Comparison of ENCODE assay signal across 13 cellular contexts in the genomic region with DNA sequence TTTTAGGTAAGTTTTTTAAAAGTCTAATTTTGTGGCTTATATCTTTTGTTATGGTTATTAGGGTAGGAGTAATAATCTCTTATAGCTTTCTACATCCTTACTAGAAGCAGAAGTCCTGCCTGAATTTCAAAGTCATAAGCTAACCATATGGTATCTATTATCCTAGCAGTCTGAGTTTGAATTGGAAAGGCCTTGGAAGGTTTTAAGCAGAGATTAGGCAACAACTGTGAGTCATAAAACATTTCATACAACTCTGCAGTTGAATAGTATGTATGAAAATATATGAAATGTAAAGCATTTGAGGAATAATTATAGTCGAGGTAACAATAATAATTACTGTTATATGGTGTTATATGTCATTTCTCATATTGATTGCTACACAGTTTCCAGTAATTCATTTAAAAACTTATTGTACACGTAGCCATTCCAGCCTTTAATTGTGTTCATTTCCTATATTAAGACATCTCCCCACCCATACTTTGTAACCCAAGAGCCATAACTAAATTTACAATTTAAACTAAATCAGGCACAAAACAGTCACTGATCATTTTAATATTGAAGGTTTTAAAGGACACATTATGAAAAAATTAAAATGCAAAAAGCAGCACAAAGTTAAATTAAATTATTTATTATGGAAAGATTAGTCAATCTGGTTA.
DNase-seq lines count a peak whose midpoint lies in the region; ATAC-seq and TF ChIP-seq lines count a peak whose summit lies in the region.
"Had no signal": no experiment of that assay in that cellular context is flagged by ENCODE, and none has a peak within 500 bp of the region (broad histone marks: within the 10 kb centered on the region; RNA-seq: fewer than 3 reads in every experiment).

No MANE protein-coding gene starts in this region.

- H3K27me3 ChIP-seq in IMR-90 (ENCODE audit: control insufficient read depth, insufficient read depth, low read length), result no peaks in the 10 kb centered on the region
- H3K27me3 ChIP-seq in WERI-Rb-1 (ENCODE audit: insufficient read depth, low read depth, severe bottlenecking), result no peaks in the 10 kb centered on the region

- H2AFZ ChIP-seq in IMR-90 (replicated peaks; ENCODE audit: low read length, poor library complexity), result no peak overlapping the region

- H3K4me3 ChIP-seq in AG09309 (ENCODE audit: control insufficient read depth, low read depth, low read length) (no peak overlapping the region), IMR-90 (ENCODE audit: insufficient read depth, low read depth, low read length) (no peak overlapping the region), astrocyte of the spinal cord (ENCODE audit: low read depth, low read length) (no peak overlapping the region), WERI-Rb-1 (ENCODE audit: low read depth, low read length) (no peak overlapping the region)

- no peak overlapping the region for H3K27ac ChIP-seq in IMR-90 (ENCODE audit: insufficient read depth, low read length)
- H3K27ac ChIP-seq in WERI-Rb-1, result no peak overlapping the region

- no peak overlapping the region for H2BK120ac ChIP-seq in IMR-90 (ENCODE audit: low read depth, low read length)

- H3K79me1 ChIP-seq in IMR-90 (ENCODE audit: low read depth in 1 of 2, low read length in 2 of 2), result no peaks in the 10 kb centered on the region

- no peak for TF ChIP-seq RAD21 in IMR-90 (IDR thresholded peaks at IDR 0.05; ENCODE audit: low read length)

- BruUV-seq in IMR-90 (replicated peaks; lab: Mats Ljungman, UMichigan), result no TSS peak

- H3K4ac ChIP-seq in IMR-90 (ENCODE audit: low read depth, low read length), result no peak overlapping the region

- intact Hi-C loops in IMR-90 (cut with micrococcal nuclease), result no loop called here

- H3K18ac ChIP-seq in IMR-90 (ENCODE audit: low read depth, low read length), result no peak overlapping the region

- H2AK5ac ChIP-seq in IMR-90 (ENCODE audit: low read depth, low read length), result no peak overlapping the region

- no CpG with 5 or more reads among the region's 2 CpGs for WGBS in IMR-90 (ENCODE audit: extremely low coverage in 2 of 2, insufficient read length in 1 of 2), 2 experiments

- H3K9me3 ChIP-seq in IMR-90 (ENCODE audit: control insufficient read depth, insufficient read depth, low read length) (no peaks in the 10 kb centered on the region), WERI-Rb-1 (ENCODE audit: severe bottlenecking) (no peaks in the 10 kb centered on the region)

- no peak overlapping the region for H2BK15ac ChIP-seq in IMR-90 (ENCODE audit: low read depth, low read length)

- H2BK5ac ChIP-seq in IMR-90 (ENCODE audit: low read depth, low read length, poor library complexity, severe bottlenecking), result peak overlapping the region; percentile 58

- no peaks in the 10 kb centered on the region; the same call in 1 of the 2 replicates for H3K9me1 ChIP-seq in IMR-90 (ENCODE audit: insufficient read depth, low read length)

- peak; percentile 72 for DNase-seq in AG09309 (ENCODE audit: low read depth)
- peak; percentile 93 for DNase-seq in IMR-90
- DNase-seq in astrocyte of the spinal cord (ENCODE audit: low read depth, low spot score), result peak; percentile 86
- DNase-seq in left kidney (ENCODE audit: low read depth, low spot score), result peak; percentile 5
- DNase-seq in WERI-Rb-1, result no peak
- no peak for DNase-seq in GM13976 (ENCODE audit: low spot score)
- no peak for DNase-seq in activated gamma-delta T cell treated with Interleukin-2 at 50 U/mL for 16 hours
- DNase-seq: activated CD4-positive, alpha-beta memory T cell treated with anti-CD3 and anti-CD28 coated beads for 36 hours; activated gamma-delta T cell; NCI-H1105 treated with DMSO at 0.1 percent for 48 hours; NCI-H748 treated with DMSO at 0.1 percent for 48 hours had no signal

- in situ Hi-C loops in IMR-90 (cut with MboI; ENCODE audit: low sequenced_read_pairs), result no loop called here
- in situ Hi-C loops in astrocyte of the spinal cord (cut with HindIII; ENCODE audit: low sequenced_read_pairs), result no loop called here
- in situ Hi-C loops in GM13976 (cut with MboI; ENCODE audit: low sequenced_read_pairs, unreplicated experiment), result no loop called here

- H2BK20ac ChIP-seq in IMR-90 (ENCODE audit: low read depth, low read length), result no peak overlapping the region

- POLR2A ChIA-PET in IMR-90 (lab: Charles Lee; ENCODE audit: unreplicated experiment), result no interaction called here

- peaks cover 4% of the 10 kb centered on the region; the same call in 1 of the 2 replicates for H3K4me1 ChIP-seq in IMR-90 (ENCODE audit: control insufficient read depth, insufficient read depth, low read length)

- no peak overlapping the region for H3K9ac ChIP-seq in IMR-90 (ENCODE audit: low read depth, low read length)

- dilution Hi-C loops in IMR-90 (cut with HindIII; ENCODE audit: low sequenced_read_pairs, unreplicated experiment), result no loop called here

- no peak overlapping the region for H3K23ac ChIP-seq in IMR-90 (ENCODE audit: low read depth, low read length)

- no peaks in the 10 kb centered on the region for H3K36me3 ChIP-seq in IMR-90 (ENCODE audit: control insufficient read depth, insufficient read depth, low read length)
- H3K36me3 ChIP-seq in WERI-Rb-1, result no peaks in the 10 kb centered on the region

- no peak overlapping the region; a peak in 1 of 4 replicates for H4K8ac ChIP-seq in IMR-90 (ENCODE audit: low read depth in 2 of 2, low read length in 2 of 2)

- H4K91ac ChIP-seq in IMR-90 (ENCODE audit: insufficient read depth, low read depth, low read length), result no peak overlapping the region

- H4K20me1 ChIP-seq in IMR-90 (ENCODE audit: insufficient read depth, low read length), result no peaks in the 10 kb centered on the region

- TF ChIP-seq CTCF in AG09309 (IDR thresholded peaks at IDR 0.05; ENCODE audit: control insufficient read depth, insufficient read depth, low read depth, low read length, missing control alignments) (no peak), IMR-90 (conservative IDR thresholded peaks at IDR 0.05; ENCODE audit: low read depth, low read length) (no peak), astrocyte of the spinal cord (IDR thresholded peaks at IDR 0.05; ENCODE audit: low read depth, low read length) (no peak), WERI-Rb-1 (IDR thresholded peaks at IDR 0.05; ENCODE audit: low read depth, low read length) (no peak), GM13976 (IDR thresholded peaks at IDR 0.05; ENCODE audit: borderline replicate concordance, control extremely low read depth, extremely low read depth, insufficient read depth, missing control alignments) (no peak)

- H4K5ac ChIP-seq in IMR-90 (ENCODE audit: low read depth, low read length), result no peak overlapping the region

- no peak overlapping the region for H3K56ac ChIP-seq in IMR-90 (ENCODE audit: extremely low read depth, insufficient read depth, low read length)

- TF ChIP-seq POLR2A in IMR-90 (IDR thresholded peaks at IDR 0.05; ENCODE audit: low read depth, low read length), result no peak

- no peak overlapping the region for H3K4me2 ChIP-seq in IMR-90 (ENCODE audit: low read depth, low read length)

- ATAC-seq in IMR-90 (ENCODE audit: low read depth), result peak; percentile 95
- no peak for ATAC-seq in HG02981 (IDR thresholded peaks at IDR 0.05; ENCODE audit: unreplicated experiment)
- ATAC-seq: left lobe of liver had no signal

- no peak overlapping the region for H3K14ac ChIP-seq in IMR-90 (replicated peaks; ENCODE audit: low read depth, low read length)

- CTCF ChIA-PET in IMR-90 (lab: Yijun Ruan, JAX), result no interaction called here

- H2AK9ac ChIP-seq in IMR-90 (replicated peaks; ENCODE audit: low read depth, low read length, poor library complexity), result no peak overlapping the region

TF ChIP-seq in IMR-90, 13 proteins besides CTCF, POLR2A, EP300 and RAD21:
- TF ChIP-seq MAZ (IDR thresholded peaks at IDR 0.05; ENCODE audit: borderline replicate concordance, low read depth, low read length) (no peak), BHLHE40 (IDR thresholded peaks at IDR 0.05; ENCODE audit: low read depth, low read length) (no peak), MXI1 (IDR thresholded peaks at IDR 0.05; ENCODE audit: borderline replicate concordance, low read depth, low read length) (no peak), RCOR1 (IDR thresholded peaks at IDR 0.05; ENCODE audit: insufficient replicate concordance, low read length) (no peak), FOS (IDR thresholded peaks at IDR 0.05; ENCODE audit: low read depth, low read length) (peak; percentile 74; the same call in 1 of the 2 replicates), CEBPB (IDR thresholded peaks at IDR 0.05; ENCODE audit: low read depth, low read length) (peak; percentile 98), SMC3 (IDR thresholded peaks at IDR 0.05; ENCODE audit: low read depth, low read length) (no peak)
- TF ChIP-seq, protein P1, sequence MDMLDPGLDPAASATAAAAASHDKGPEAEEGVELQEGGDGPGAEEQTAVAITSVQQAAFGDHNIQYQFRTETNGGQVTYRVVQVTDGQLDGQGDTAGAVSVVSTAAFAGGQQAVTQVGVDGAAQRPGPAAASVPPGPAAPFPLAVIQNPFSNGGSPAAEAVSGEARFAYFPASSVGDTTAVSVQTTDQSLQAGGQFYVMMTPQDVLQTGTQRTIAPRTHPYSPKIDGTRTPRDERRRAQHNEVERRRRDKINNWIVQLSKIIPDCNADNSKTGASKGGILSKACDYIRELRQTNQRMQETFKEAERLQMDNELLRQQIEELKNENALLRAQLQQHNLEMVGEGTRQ (IDR thresholded peaks at IDR 0.05; ENCODE audit: low read depth, low read length), result no peak
- TF ChIP-seq, protein P2, sequence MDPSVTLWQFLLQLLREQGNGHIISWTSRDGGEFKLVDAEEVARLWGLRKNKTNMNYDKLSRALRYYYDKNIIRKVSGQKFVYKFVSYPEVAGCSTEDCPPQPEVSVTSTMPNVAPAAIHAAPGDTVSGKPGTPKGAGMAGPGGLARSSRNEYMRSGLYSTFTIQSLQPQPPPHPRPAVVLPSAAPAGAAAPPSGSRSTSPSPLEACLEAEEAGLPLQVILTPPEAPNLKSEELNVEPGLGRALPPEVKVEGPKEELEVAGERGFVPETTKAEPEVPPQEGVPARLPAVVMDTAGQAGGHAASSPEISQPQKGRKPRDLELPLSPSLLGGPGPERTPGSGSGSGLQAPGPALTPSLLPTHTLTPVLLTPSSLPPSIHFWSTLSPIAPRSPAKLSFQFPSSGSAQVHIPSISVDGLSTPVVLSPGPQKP (IDR thresholded peaks at IDR 0.05; ENCODE audit: borderline replicate concordance, low read depth, low read length), result no peak

Comparison
In these comparisons a context has a peak if more than half of its experiments do, and no peak if none do; other contexts are left out.
1. DNase-seq: peak in AG09309 (single experiment), IMR-90 (single experiment), astrocyte of the spinal cord (single experiment) and left kidney (single experiment); none in WERI-Rb-1 (single experiment), GM13976 (single experiment) and activated gamma-delta T cell treated with Interleukin-2 at 50 U/mL for 16 hours (single experiment).